ENCODE assay signal across 6 cellular contexts in the genomic region with DNA sequence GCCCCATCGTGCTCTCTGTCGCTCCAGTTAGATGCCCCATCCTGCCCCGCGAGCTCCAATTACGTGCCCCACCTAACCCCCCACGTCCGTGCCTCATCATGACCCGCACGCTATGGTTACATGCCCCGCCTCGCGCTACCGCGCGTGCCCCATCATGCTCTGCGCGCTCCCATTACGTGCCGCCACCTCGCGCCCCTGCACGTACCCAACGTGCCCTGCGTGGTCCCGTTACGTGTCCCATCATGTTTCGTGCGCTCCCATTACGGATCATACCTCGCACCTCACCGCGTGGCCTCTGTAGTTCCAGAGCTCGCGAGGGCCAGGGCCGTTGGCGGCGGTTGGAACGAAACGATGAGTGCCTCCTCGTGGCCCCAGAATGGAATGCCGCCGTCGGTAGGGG. TPM values are rescaled to one million over a fixed set of nuclear protein-coding genes. Genes with fewer than 3 reads are reported as not detected.
"Had no signal": no experiment of that assay in that cellular context is flagged by ENCODE, and none has a peak within 500 bp of the region (broad histone marks: within the 10 kb centered on the region; RNA-seq: fewer than 3 reads in every experiment).

A gene with protein sequence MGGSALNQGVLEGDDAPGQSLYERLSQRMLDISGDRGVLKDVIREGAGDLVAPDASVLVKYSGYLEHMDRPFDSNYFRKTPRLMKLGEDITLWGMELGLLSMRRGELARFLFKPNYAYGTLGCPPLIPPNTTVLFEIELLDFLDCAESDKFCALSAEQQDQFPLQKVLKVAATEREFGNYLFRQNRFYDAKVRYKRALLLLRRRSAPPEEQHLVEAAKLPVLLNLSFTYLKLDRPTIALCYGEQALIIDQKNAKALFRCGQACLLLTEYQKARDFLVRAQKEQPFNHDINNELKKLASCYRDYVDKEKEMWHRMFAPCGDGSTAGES (plus strand): TSS at position 240 of the 400 bp plus-strand sequence. CDS start 268 bp downstream, outside the sequence.
TSS of gene TRIM50 (minus strand) at position 161 of the 400 bp plus-strand sequence. CDS start 3,295 bp downstream, outside the sequence.

RNA-seq across cellular contexts. Expression of the first gene that starts in this region (rescaled TPM):
- total RNA-seq: LHCN-M2, PC-3, Peyer's patch, Right ventricle myocardium superior, SJSA1 had no signal
- polyA plus RNA-seq: SK-N-SH had no signal

RNA-seq across cellular contexts. Expression of gene TRIM50, which starts in this region (rescaled TPM):
- total RNA-seq: LHCN-M2, PC-3, SJSA1 had no signal
- polyA plus RNA-seq: SK-N-SH had no signal
